Comparison of ENCODE assay signal across 1 cellular context in genomic region chr2:45273412-45274189, GRCh38.
TF ChIP-seq lines count a peak whose summit lies in the region.

No MANE protein-coding gene starts in this region.

TF ChIP-seq in HepG2, 621 proteins besides CTCF, POLR2A, EP300 and RAD21 (continued from another document and continues in another):
- TF ChIP-seq, protein P1, sequence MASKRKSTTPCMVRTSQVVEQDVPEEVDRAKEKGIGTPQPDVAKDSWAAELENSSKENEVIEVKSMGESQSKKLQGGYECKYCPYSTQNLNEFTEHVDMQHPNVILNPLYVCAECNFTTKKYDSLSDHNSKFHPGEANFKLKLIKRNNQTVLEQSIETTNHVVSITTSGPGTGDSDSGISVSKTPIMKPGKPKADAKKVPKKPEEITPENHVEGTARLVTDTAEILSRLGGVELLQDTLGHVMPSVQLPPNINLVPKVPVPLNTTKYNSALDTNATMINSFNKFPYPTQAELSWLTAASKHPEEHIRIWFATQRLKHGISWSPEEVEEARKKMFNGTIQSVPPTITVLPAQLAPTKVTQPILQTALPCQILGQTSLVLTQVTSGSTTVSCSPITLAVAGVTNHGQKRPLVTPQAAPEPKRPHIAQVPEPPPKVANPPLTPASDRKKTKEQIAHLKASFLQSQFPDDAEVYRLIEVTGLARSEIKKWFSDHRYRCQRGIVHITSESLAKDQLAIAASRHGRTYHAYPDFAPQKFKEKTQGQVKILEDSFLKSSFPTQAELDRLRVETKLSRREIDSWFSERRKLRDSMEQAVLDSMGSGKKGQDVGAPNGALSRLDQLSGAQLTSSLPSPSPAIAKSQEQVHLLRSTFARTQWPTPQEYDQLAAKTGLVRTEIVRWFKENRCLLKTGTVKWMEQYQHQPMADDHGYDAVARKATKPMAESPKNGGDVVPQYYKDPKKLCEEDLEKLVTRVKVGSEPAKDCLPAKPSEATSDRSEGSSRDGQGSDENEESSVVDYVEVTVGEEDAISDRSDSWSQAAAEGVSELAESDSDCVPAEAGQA (IDR thresholded peaks at IDR 0.05; ENCODE audit: low read depth) = no peak
- TF ChIP-seq, protein P1 (CRISPR knock-in tag; IDR thresholded peaks at IDR 0.05; ENCODE audit: borderline replicate concordance) = no peak; the same call in 1 of the 2 replicates
- TF ChIP-seq ZNF496 (CRISPR knock-in tag; IDR thresholded peaks at IDR 0.05; ENCODE audit: insufficient replicate concordance) (no peak), TOE1 (CRISPR knock-in tag; IDR thresholded peaks at IDR 0.05) (peak; percentile 98), MLXIP (CRISPR knock-in tag; IDR thresholded peaks at IDR 0.05; ENCODE audit: borderline replicate concordance) (no peak), MTF1 (CRISPR knock-in tag; IDR thresholded peaks at IDR 0.05) (no peak), ZNF280B (CRISPR knock-in tag; IDR thresholded peaks at IDR 0.05; ENCODE audit: borderline replicate concordance) (no peak), CENPT (CRISPR knock-in tag; IDR thresholded peaks at IDR 0.05; ENCODE audit: low read depth) (no peak), DPF2 (CRISPR knock-in tag; IDR thresholded peaks at IDR 0.05; ENCODE audit: borderline replicate concordance, low read depth) (peak; percentile 96), STAT5B (CRISPR knock-in tag; IDR thresholded peaks at IDR 0.05) (peak; percentile 97), ZNF792 (CRISPR knock-in tag; IDR thresholded peaks at IDR 0.05) (peak; percentile 87), SRY (CRISPR knock-in tag; IDR thresholded peaks at IDR 0.05) (no peak), ZBTB49 (CRISPR knock-in tag; IDR thresholded peaks at IDR 0.05; ENCODE audit: borderline replicate concordance) (peak; percentile 48; the same call in 1 of the 2 replicates), LRRFIP1 (CRISPR knock-in tag; conservative IDR thresholded peaks at IDR 0.05) (no peak; the same call in 1 of the 2 replicates), JUNB (CRISPR knock-in tag; IDR thresholded peaks at IDR 0.05; ENCODE audit: borderline replicate concordance) (peak; percentile 51; the same call in 1 of the 2 replicates), CREB1 (IDR thresholded peaks at IDR 0.05) (no peak), CREB1 (CRISPR knock-in tag; IDR thresholded peaks at IDR 0.05) (peak; percentile 80), RORA (CRISPR knock-in tag; IDR thresholded peaks at IDR 0.05) (no peak), ATF4 (CRISPR knock-in tag; IDR thresholded peaks at IDR 0.05) (peak in 1 of 2 experiments; percentile 90; a peak in 2 of 4 replicates), ZNF34 (CRISPR knock-in tag; IDR thresholded peaks at IDR 0.05; ENCODE audit: borderline replicate concordance) (peak; percentile 63; the same call in 1 of the 2 replicates)
- TF ChIP-seq, protein P2, sequence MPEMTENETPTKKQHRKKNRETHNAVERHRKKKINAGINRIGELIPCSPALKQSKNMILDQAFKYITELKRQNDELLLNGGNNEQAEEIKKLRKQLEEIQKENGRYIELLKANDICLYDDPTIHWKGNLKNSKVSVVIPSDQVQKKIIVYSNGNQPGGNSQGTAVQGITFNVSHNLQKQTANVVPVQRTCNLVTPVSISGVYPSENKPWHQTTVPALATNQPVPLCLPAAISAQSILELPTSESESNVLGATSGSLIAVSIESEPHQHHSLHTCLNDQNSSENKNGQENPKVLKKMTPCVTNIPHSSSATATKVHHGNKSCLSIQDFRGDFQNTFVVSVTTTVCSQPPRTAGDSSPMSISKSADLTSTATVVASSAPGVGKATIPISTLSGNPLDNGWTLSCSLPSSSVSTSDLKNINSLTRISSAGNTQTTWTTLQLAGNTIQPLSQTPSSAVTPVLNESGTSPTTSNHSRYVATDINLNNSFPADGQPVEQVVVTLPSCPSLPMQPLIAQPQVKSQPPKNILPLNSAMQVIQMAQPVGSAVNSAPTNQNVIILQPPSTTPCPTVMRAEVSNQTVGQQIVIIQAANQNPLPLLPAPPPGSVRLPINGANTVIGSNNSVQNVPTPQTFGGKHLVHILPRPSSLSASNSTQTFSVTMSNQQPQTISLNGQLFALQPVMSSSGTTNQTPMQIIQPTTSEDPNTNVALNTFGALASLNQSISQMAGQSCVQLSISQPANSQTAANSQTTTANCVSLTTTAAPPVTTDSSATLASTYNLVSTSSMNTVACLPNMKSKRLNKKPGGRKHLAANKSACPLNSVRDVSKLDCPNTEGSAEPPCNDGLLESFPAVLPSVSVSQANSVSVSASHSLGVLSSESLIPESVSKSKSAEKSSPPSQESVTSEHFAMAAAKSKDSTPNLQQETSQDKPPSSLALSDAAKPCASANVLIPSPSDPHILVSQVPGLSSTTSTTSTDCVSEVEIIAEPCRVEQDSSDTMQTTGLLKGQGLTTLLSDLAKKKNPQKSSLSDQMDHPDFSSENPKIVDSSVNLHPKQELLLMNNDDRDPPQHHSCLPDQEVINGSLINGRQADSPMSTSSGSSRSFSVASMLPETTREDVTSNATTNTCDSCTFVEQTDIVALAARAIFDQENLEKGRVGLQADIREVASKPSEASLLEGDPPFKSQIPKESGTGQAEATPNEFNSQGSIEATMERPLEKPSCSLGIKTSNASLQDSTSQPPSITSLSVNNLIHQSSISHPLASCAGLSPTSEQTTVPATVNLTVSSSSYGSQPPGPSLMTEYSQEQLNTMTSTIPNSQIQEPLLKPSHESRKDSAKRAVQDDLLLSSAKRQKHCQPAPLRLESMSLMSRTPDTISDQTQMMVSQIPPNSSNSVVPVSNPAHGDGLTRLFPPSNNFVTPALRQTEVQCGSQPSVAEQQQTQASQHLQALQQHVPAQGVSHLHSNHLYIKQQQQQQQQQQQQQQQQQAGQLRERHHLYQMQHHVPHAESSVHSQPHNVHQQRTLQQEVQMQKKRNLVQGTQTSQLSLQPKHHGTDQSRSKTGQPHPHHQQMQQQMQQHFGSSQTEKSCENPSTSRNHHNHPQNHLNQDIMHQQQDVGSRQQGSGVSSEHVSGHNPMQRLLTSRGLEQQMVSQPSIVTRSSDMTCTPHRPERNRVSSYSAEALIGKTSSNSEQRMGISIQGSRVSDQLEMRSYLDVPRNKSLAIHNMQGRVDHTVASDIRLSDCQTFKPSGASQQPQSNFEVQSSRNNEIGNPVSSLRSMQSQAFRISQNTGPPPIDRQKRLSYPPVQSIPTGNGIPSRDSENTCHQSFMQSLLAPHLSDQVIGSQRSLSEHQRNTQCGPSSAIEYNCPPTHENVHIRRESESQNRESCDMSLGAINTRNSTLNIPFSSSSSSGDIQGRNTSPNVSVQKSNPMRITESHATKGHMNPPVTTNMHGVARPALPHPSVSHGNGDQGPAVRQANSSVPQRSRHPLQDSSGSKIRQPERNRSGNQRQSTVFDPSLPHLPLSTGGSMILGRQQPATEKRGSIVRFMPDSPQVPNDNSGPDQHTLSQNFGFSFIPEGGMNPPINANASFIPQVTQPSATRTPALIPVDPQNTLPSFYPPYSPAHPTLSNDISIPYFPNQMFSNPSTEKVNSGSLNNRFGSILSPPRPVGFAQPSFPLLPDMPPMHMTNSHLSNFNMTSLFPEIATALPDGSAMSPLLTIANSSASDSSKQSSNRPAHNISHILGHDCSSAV (CRISPR knock-in tag; IDR thresholded peaks at IDR 0.05; ENCODE audit: borderline replicate concordance) = no peak
- TF ChIP-seq, protein P3, sequence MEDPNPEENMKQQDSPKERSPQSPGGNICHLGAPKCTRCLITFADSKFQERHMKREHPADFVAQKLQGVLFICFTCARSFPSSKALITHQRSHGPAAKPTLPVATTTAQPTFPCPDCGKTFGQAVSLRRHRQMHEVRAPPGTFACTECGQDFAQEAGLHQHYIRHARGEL (CRISPR knock-in tag; IDR thresholded peaks at IDR 0.05) = no peak
